In genomic region chr10:129507216-129507615, GRCh38 we compare ENCODE assay signal across 9 cellular contexts.
"Had no signal": no experiment of that assay in that cellular context is flagged by ENCODE, and none has a peak within 500 bp of the region (broad histone marks: within the 10 kb centered on the region; RNA-seq: fewer than 3 reads in every experiment).

No MANE protein-coding gene starts in this region.

- H3K4me1 ChIP-seq: HAP-1 had no signal

- FAIRE-seq: HTR-8/SVneo, K562 had no signal

- ATAC-seq: GM23338, HCT116, K562 had no signal

- H2AFZ ChIP-seq: GM23338 had no signal

- H3K9me3 ChIP-seq: HAP-1 had no signal

- H3K4me2 ChIP-seq: GM23338 had no signal

- DNase-seq: H7, HFFc6, IMR-90, KG1 had no signal

- H3K36me3 ChIP-seq: HAP-1 had no signal

- H3K4me3 ChIP-seq: GM23338, HAP-1, K562 had no signal
